ENCODE assay signal across 15 cellular contexts in genomic region chr13:99941086-99941485, GRCh38. TPM values are rescaled to one million over a fixed set of nuclear protein-coding genes. Genes with fewer than 3 reads are reported as not detected.
DNase-seq lines count a peak whose midpoint lies in the region; ATAC-seq and TF ChIP-seq lines count a peak whose summit lies in the region.
"Had no signal": no experiment of that assay in that cellular context is flagged by ENCODE, and none has a peak within 500 bp of the region (broad histone marks: within the 10 kb centered on the region; RNA-seq: fewer than 3 reads in every experiment).

No MANE protein-coding gene starts in this region.

- ATAC-seq in mucosa of descending colon, result peak; percentile 85
- ATAC-seq in GM19023 (IDR thresholded peaks at IDR 0.05; ENCODE audit: unreplicated experiment), result no peak

- H3K4me1 ChIP-seq in mucosa of descending colon (ENCODE audit: low read depth), result peaks cover 13% of the 10 kb centered on the region

- intact Hi-C loops in mucosa of descending colon (cut with DNase I, micrococcal nuclease), result no loop called here

- TF ChIP-seq CTCF in mucosa of descending colon (IDR thresholded peaks at IDR 0.05), result no peak
- no peak for TF ChIP-seq CTCF in GM13976 (IDR thresholded peaks at IDR 0.05; ENCODE audit: borderline replicate concordance, control extremely low read depth, extremely low read depth, insufficient read depth, missing control alignments)

- in situ Hi-C loops in GM13976 (cut with MboI; ENCODE audit: low sequenced_read_pairs, unreplicated experiment), result no loop called here

- no peaks in the 10 kb centered on the region for H3K36me3 ChIP-seq in mucosa of descending colon (ENCODE audit: low read depth)

- H3K9me3 ChIP-seq in mucosa of descending colon, result no peaks in the 10 kb centered on the region

- DNase-seq in DMS153 (lab: John Stamatoyannopoulos, UW) (peak; percentile 68), NCI-H146 (lab: John Stamatoyannopoulos, UW) (peak; percentile 42), NCI-H774 (lab: John Stamatoyannopoulos, UW) (peak; percentile 52), mucosa of descending colon (peak; percentile 63 to 71 (median 66)), GM13976 (ENCODE audit: low spot score) (no peak)
- DNase-seq in stimulated activated CD4-positive, alpha-beta T cell treated with anti-CD3 and anti-CD28 coated beads, Interleukin-1b, Interleukin-23, amount 100 ng/mL, for 48 hours, result no peak
- DNase-seq: ACHN; CD4-positive, alpha-beta T cell; H7; NCI-H1694; NCI-H2171 treated with DMSO at 0.1 percent for 48 hours; NCI-H510A treated with DMSO at 0.1 percent for 48 hours; Right ventricle myocardium superior had no signal

- H3K4me3 ChIP-seq in mucosa of descending colon, result no peak overlapping the region

RNA-seq across cellular contexts. Expression of gene ZIC5, which starts 30.5 kb away (rescaled TPM):
- not detected for total RNA-seq in mucosa of descending colon
- total RNA-seq: CD4-positive, alpha-beta T cell; HT-29; Right ventricle myocardium superior had no signal

RNA-seq across cellular contexts. Expression of gene ZIC2, which starts 40.5 kb away (rescaled TPM):
- under 1 TPM in 2 of 3 donors, not detected in 1; 0.09 to 0.31 TPM for total RNA-seq in mucosa of descending colon
- total RNA-seq: CD4-positive, alpha-beta T cell; Right ventricle myocardium superior had no signal

Comparison
In these comparisons a context has a peak if more than half of its experiments do, and no peak if none do; other contexts are left out.
1. DNase-seq: peak in DMS153 (single experiment), NCI-H146 (single experiment), NCI-H774 (single experiment) and mucosa of descending colon (3 of 3); none in GM13976 (single experiment) and stimulated activated CD4-positive, alpha-beta T cell treated with anti-CD3 and anti-CD28 coated beads, Interleukin-1b, Interleukin-23, amount 100 ng/mL, for 48 hours (single experiment).